Comparison of ENCODE assay signal across 14 cellular contexts in genomic region chr2:224532931-224533330, GRCh38. TPM values are rescaled to one million over a fixed set of nuclear protein-coding genes. Genes with fewer than 3 reads are reported as not detected.
DNase-seq lines count a peak whose midpoint lies in the region; ATAC-seq and FAIRE-seq lines count a peak whose summit lies in the region.
"Had no signal": no experiment of that assay in that cellular context is flagged by ENCODE, and none has a peak within 500 bp of the region (broad histone marks: within the 10 kb centered on the region; RNA-seq: fewer than 3 reads in every experiment).

No MANE protein-coding gene starts in this region.

- peaks cover 4% of the 10 kb centered on the region for H3K36me3 ChIP-seq in effector memory CD4-positive, alpha-beta T cell (ENCODE audit: control insufficient read depth, insufficient read depth, low read length)

- H3K4me1 ChIP-seq in effector memory CD4-positive, alpha-beta T cell (ENCODE audit: control insufficient read depth, insufficient read depth, low read length, poor library complexity, severe bottlenecking): no peaks in the 10 kb centered on the region
- H3K4me1 ChIP-seq: body of pancreas had no signal

- FAIRE-seq in HTR-8/SVneo (lab: Jason Lieb, UNC): peak; percentile 28
- FAIRE-seq: TTC549 had no signal

- POLR2A ChIA-PET in activated CD4-positive, alpha-beta memory T cell treated with anti-CD3 and anti-CD28 coated beads for 36 hours (lab: Charles Lee): no interaction called here
- POLR2A ChIA-PET in activated CD4-positive, alpha-beta memory T cell treated with anti-CD3 and anti-CD28 coated beads, Interleukin-2, amount 10 ng/mL, durations not matched to agents 7 days and 5 days (lab: Charles Lee): interaction anchor here (1.2 kb wide), 1 partner anchor 10 kb away, joined by 3 read pairs; no protein-coding TSS in a partner anchor

- DNase-seq in activated CD4-positive, alpha-beta memory T cell treated with anti-CD3 and anti-CD28 coated beads for 36 hours: no peak
- DNase-seq in activated CD4-positive, alpha-beta memory T cell treated with anti-CD3 and anti-CD28 coated beads, Interleukin-2, amount 10 ng/mL, durations not matched to agents 7 days and 5 days: no peak
- DNase-seq in HTR-8/SVneo (ENCODE audit: insufficient read length, low spot score): no peak
- no peak for DNase-seq in natural killer cell treated with Interleukin-12 subunit alpha and Interleukin-12 subunit beta and Interleukin-15 and Interleukin-18, amount 100 ng/mL, for 72 hours (ENCODE audit: low spot score)
- DNase-seq in effector memory CD4-positive, alpha-beta T cell: no peak
- no peak for DNase-seq in stimulated activated CD4-positive, alpha-beta T cell treated with anti-CD3 and anti-CD28 coated beads, Interleukin-4, amount 100 ng/mL, for 4 hours
- DNase-seq in stimulated activated CD8-positive, alpha-beta memory T cell treated with anti-CD3 and anti-CD28 coated beads, Interleukin-4, amount 100 ng/mL, for 48 hours: no peak
- DNase-seq: activated T-cell treated with anti-CD3 and anti-CD28 coated beads for 4 hours, body of pancreas, NCI-H2081, SHP77 had no signal

- peaks cover 34% of the 10 kb centered on the region for H3K36me3 Mint-ChIP-seq in activated CD4-positive, alpha-beta memory T cell treated with anti-CD3 and anti-CD28 coated beads for 36 hours
- peaks cover 41% of the 10 kb centered on the region for H3K36me3 Mint-ChIP-seq in activated CD4-positive, alpha-beta memory T cell treated with anti-CD3 and anti-CD28 coated beads, Interleukin-2, amount 10 ng/mL, durations not matched to agents 7 days and 5 days (ENCODE audit: low read depth)
- peaks cover 15% of the 10 kb centered on the region for H3K36me3 Mint-ChIP-seq in natural killer cell treated with Interleukin-12 subunit alpha and Interleukin-12 subunit beta and Interleukin-15 and Interleukin-18, amount 100 ng/mL, for 72 hours

- H3K27me3 ChIP-seq in effector memory CD4-positive, alpha-beta T cell (replicated peaks; ENCODE audit: control insufficient read depth, insufficient read depth, low read length, poor library complexity, severe bottlenecking): no peaks in the 10 kb centered on the region
- H3K27me3 ChIP-seq: body of pancreas, tibial nerve had no signal

- ATAC-seq in GM21423 (IDR thresholded peaks at IDR 0.05; ENCODE audit: unreplicated experiment): peak; percentile 72
- ATAC-seq in natural killer cell treated with Interleukin-12 subunit alpha and Interleukin-12 subunit beta and Interleukin-15 and Interleukin-18, amount 100 ng/mL, for 72 hours: peak in 1 of 2 donors; percentile 74
- ATAC-seq: body of pancreas had no signal

- no peaks in the 10 kb centered on the region for H3K9me3 ChIP-seq in effector memory CD4-positive, alpha-beta T cell (ENCODE audit: control insufficient read depth, low read length)
- H3K9me3 ChIP-seq: body of pancreas, tibial nerve had no signal

- H3K27me3 Mint-ChIP-seq in activated CD4-positive, alpha-beta memory T cell treated with anti-CD3 and anti-CD28 coated beads for 36 hours: no peaks in the 10 kb centered on the region
- no peaks in the 10 kb centered on the region for H3K27me3 Mint-ChIP-seq in activated CD4-positive, alpha-beta memory T cell treated with anti-CD3 and anti-CD28 coated beads, Interleukin-2, amount 10 ng/mL, durations not matched to agents 7 days and 5 days
- no peaks in the 10 kb centered on the region for H3K27me3 Mint-ChIP-seq in natural killer cell treated with Interleukin-12 subunit alpha and Interleukin-12 subunit beta and Interleukin-15 and Interleukin-18, amount 100 ng/mL, for 72 hours

- H3K4me3 Mint-ChIP-seq in activated CD4-positive, alpha-beta memory T cell treated with anti-CD3 and anti-CD28 coated beads for 36 hours: no peak overlapping the region
- H3K4me3 Mint-ChIP-seq in activated CD4-positive, alpha-beta memory T cell treated with anti-CD3 and anti-CD28 coated beads, Interleukin-2, amount 10 ng/mL, durations not matched to agents 7 days and 5 days: no peak overlapping the region
- peak overlapping the region; percentile 5 for H3K4me3 Mint-ChIP-seq in natural killer cell treated with Interleukin-12 subunit alpha and Interleukin-12 subunit beta and Interleukin-15 and Interleukin-18, amount 100 ng/mL, for 72 hours

- H3K27ac ChIP-seq in effector memory CD4-positive, alpha-beta T cell (ENCODE audit: insufficient read depth, low read length, poor library complexity, severe bottlenecking): no peak overlapping the region
- H3K27ac ChIP-seq: body of pancreas, tibial nerve had no signal

- CTCF ChIA-PET in activated CD4-positive, alpha-beta memory T cell treated with anti-CD3 and anti-CD28 coated beads for 36 hours (lab: Charles Lee): interaction anchor here (0.6 kb wide), 1 partner anchor 56 kb away, joined by 4 read pairs; no protein-coding TSS in a partner anchor
- CTCF ChIA-PET in activated CD4-positive, alpha-beta memory T cell treated with anti-CD3 and anti-CD28 coated beads, Interleukin-2, amount 10 ng/mL, durations not matched to agents 7 days and 5 days (lab: Charles Lee): interaction anchor here (0.7 kb wide), 1 partner anchor 471 kb away, joined by 3 read pairs; no protein-coding TSS in a partner anchor

- H3K27ac Mint-ChIP-seq in activated CD4-positive, alpha-beta memory T cell treated with anti-CD3 and anti-CD28 coated beads for 36 hours: peak overlapping the region; percentile 49
- no peak overlapping the region for H3K27ac Mint-ChIP-seq in activated CD4-positive, alpha-beta memory T cell treated with anti-CD3 and anti-CD28 coated beads, Interleukin-2, amount 10 ng/mL, durations not matched to agents 7 days and 5 days
- H3K27ac Mint-ChIP-seq in natural killer cell treated with Interleukin-12 subunit alpha and Interleukin-12 subunit beta and Interleukin-15 and Interleukin-18, amount 100 ng/mL, for 72 hours: peak overlapping the region; percentile 7 to 44

- intact Hi-C loops in activated CD4-positive, alpha-beta memory T cell treated with anti-CD3 and anti-CD28 coated beads for 36 hours (cut with micrococcal nuclease): no loop called here

- H3K9me3 Mint-ChIP-seq in activated CD4-positive, alpha-beta memory T cell treated with anti-CD3 and anti-CD28 coated beads for 36 hours: no peaks in the 10 kb centered on the region
- no peaks in the 10 kb centered on the region for H3K9me3 Mint-ChIP-seq in activated CD4-positive, alpha-beta memory T cell treated with anti-CD3 and anti-CD28 coated beads, Interleukin-2, amount 10 ng/mL, durations not matched to agents 7 days and 5 days
- no peaks in the 10 kb centered on the region for H3K9me3 Mint-ChIP-seq in natural killer cell treated with Interleukin-12 subunit alpha and Interleukin-12 subunit beta and Interleukin-15 and Interleukin-18, amount 100 ng/mL, for 72 hours

- no peak overlapping the region for H3K4me3 ChIP-seq in effector memory CD4-positive, alpha-beta T cell (ENCODE audit: insufficient read depth, low read depth, low read length, poor library complexity, severe bottlenecking)
- H3K4me3 ChIP-seq: body of pancreas, tibial nerve had no signal

- peaks cover 50% of the 10 kb centered on the region for H3K4me1 Mint-ChIP-seq in activated CD4-positive, alpha-beta memory T cell treated with anti-CD3 and anti-CD28 coated beads for 36 hours (ENCODE audit: low read depth)
- H3K4me1 Mint-ChIP-seq in activated CD4-positive, alpha-beta memory T cell treated with anti-CD3 and anti-CD28 coated beads, Interleukin-2, amount 10 ng/mL, durations not matched to agents 7 days and 5 days: peaks cover 15% of the 10 kb centered on the region
- H3K4me1 Mint-ChIP-seq in natural killer cell treated with Interleukin-12 subunit alpha and Interleukin-12 subunit beta and Interleukin-15 and Interleukin-18, amount 100 ng/mL, for 72 hours (ENCODE audit: low read depth in 2 of 2): peaks cover 37 to 43% of the 10 kb centered on the region in 2 donors

RNA-seq across cellular contexts. Expression of gene CUL3, which starts 52.2 kb away (rescaled TPM):
- 10 to 100 TPM; 75.8 to 79.5 TPM for total RNA-seq in activated CD4-positive, alpha-beta memory T cell treated with anti-CD3 and anti-CD28 coated beads for 36 hours
- total RNA-seq in activated CD4-positive, alpha-beta memory T cell treated with anti-CD3 and anti-CD28 coated beads, Interleukin-2, amount 10 ng/mL, durations not matched to agents 7 days and 5 days: 10 to 100 TPM; 66.9 to 72.7 TPM
- total RNA-seq in natural killer cell treated with Interleukin-12 subunit alpha and Interleukin-12 subunit beta and Interleukin-15 and Interleukin-18, amount 100 ng/mL, for 72 hours: 100 to 1,000 TPM in 1 of 2 donors, 10 to 100 TPM in 1; 86.4 to 103 TPM
